ENCODE assay signal across 1 cellular context in the genomic region with DNA sequence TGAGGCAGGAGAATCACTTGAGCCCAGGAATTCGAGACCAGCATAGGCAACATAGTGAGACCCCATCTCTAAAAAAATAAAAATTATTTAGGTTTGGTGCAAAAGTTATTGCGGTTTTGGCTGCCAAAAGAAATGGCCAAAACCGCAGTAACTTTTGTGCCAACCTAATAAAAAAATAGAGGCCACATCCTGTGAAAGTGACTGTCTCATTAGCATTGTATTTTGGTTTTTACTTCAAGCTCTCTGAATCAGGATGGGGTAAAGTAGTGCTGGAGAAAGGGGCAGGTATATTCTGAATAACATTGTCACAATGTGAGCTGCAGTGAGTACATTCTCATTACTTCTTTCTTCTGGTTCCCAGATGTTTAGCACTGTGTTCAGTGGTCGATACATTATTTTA.
TF ChIP-seq lines count a peak whose summit lies in the region.

No MANE protein-coding gene starts in this region.

TF ChIP-seq in K562, 482 proteins besides CTCF, POLR2A, EP300 and RAD21:
- TF ChIP-seq ZNF184 (CRISPR knock-in tag; IDR thresholded peaks at IDR 0.05) (no peak), ARID1B (IDR thresholded peaks at IDR 0.05) (no peak), SREBF1 (IDR thresholded peaks at IDR 0.05; ENCODE audit: borderline replicate concordance, low read depth, low read length) (no peak), HDAC3 (IDR thresholded peaks at IDR 0.05; ENCODE audit: borderline replicate concordance, partially characterized antibody) (no peak), ZNF133 (CRISPR knock-in tag; IDR thresholded peaks at IDR 0.05) (no peak), ZNF408 (CRISPR knock-in tag; IDR thresholded peaks at IDR 0.05; ENCODE audit: low read depth) (no peak)
TF ChIP-seq in K562: peak in this region for 0.
